Comparison of ENCODE assay signal across 30 cellular contexts in genomic region chr6:38400101-38400500, GRCh38.
"Had no signal": no experiment of that assay in that cellular context is flagged by ENCODE, and none has a peak within 500 bp of the region (broad histone marks: within the 10 kb centered on the region; RNA-seq: fewer than 3 reads in every experiment).

No MANE protein-coding gene starts in this region.

- H3K27me3 ChIP-seq: adrenal gland, body of pancreas, brain microvascular endothelial cell, breast epithelium had no signal

- H3K27ac ChIP-seq: adrenal gland, body of pancreas, brain microvascular endothelial cell, breast epithelium, VCaP had no signal

- DNase-seq: activated B cell treated with CpG ODN at 0.5 μM for 24 hours; activated CD4-positive, alpha-beta memory T cell treated with anti-CD3 and anti-CD28 coated beads for 36 hours; activated CD4-positive, alpha-beta T cell treated with anti-CD3 and anti-CD28 coated beads for 4 hours; activated CD4-positive, alpha-beta T cell treated with anti-CD3 and anti-CD28 coated beads, Interleukin-2, amount 10 ng/mL, durations not matched to agents 24 days and 14 days; activated CD4-positive, alpha-beta T cell treated with anti-CD3 and anti-CD28 coated beads, Interleukin-2, amount 50 U/mL, for 1 hour; activated CD4-positive, alpha-beta T cell treated with anti-CD3 and anti-CD28 coated beads, Interleukin-2, amount 50 U/mL, for 4 hours; activated CD4-positive, CD25-positive, alpha-beta regulatory T cell treated with anti-CD3 and anti-CD28 coated beads, Interleukin-2, amount 50 U/mL, for 72 hours; activated CD8-positive, alpha-beta memory T cell treated with anti-CD3 and anti-CD28 coated beads for 24 hours; activated CD8-positive, alpha-beta memory T cell treated with anti-CD3 and anti-CD28 coated beads, Interleukin-2, amount 10 ng/mL, durations not matched to agents 7 days and 5 days; activated CD8-positive, alpha-beta memory T cell treated with anti-CD3 and anti-CD28 coated beads, Interleukin-2, amount 50 U/mL, for 48 hours; activated CD8-positive, alpha-beta T cell treated with anti-CD3 and anti-CD28 coated beads, Interleukin-2, amount 10 ng/mL, durations not matched to agents 7 days and 5 days; activated effector memory CD4-positive, alpha-beta T cell treated with Interleukin-2 at 50 U/mL for 16 hours; activated gamma-delta T cell; activated naive CD4-positive, alpha-beta T cell treated with anti-CD3 and anti-CD28 coated beads, Interleukin-2, amount 10 ng/mL, durations not matched to agents 7 days and 5 days; activated naive CD4-positive, alpha-beta T cell treated with Interleukin-2 at 50 U/mL for 16 hours; activated naive CD8-positive, alpha-beta T cell treated with anti-CD3 and anti-CD28 coated beads, Interleukin-2, amount 10 ng/mL, durations not matched to agents 7 days and 5 days; activated naive CD8-positive, alpha-beta T cell treated with anti-CD3 and anti-CD28 coated beads, Interleukin-2, amount 50 U/mL, for 24 hours; activated T-cell treated with anti-CD3 and anti-CD28 coated beads, Interleukin-2, amount 50 U/mL, for 24 hours; activated T-cell treated with anti-CD3 and anti-CD28 coated beads, Interleukin-2, amount 50 U/mL, for 48 hours; adrenal gland; amniotic stem cell; aorta; body of pancreas; brain microvascular endothelial cell; central memory CD4-positive, alpha-beta T cell; T-helper 1 cell; T-helper 2 cell; T-helper 9 cell had no signal

- H3K36me3 ChIP-seq: adrenal gland, brain microvascular endothelial cell, breast epithelium had no signal

- H3K4me1 ChIP-seq: breast epithelium had no signal

- H3K9me3 ChIP-seq: adrenal gland, body of pancreas, breast epithelium had no signal

- H3K4me3 ChIP-seq: adrenal gland, body of pancreas, breast epithelium had no signal
